1 cellular context compared by ENCODE assay signal in genomic region chr18:67509711-67510110, GRCh38.
TF ChIP-seq lines count a peak whose summit lies in the region.

No MANE protein-coding gene starts in this region.

TF ChIP-seq in IMR-90, 13 proteins besides CTCF, POLR2A, EP300 and RAD21:
- no peak for TF ChIP-seq SMC3 (IDR thresholded peaks at IDR 0.05; ENCODE audit: low read depth, low read length)
